In the genomic region with DNA sequence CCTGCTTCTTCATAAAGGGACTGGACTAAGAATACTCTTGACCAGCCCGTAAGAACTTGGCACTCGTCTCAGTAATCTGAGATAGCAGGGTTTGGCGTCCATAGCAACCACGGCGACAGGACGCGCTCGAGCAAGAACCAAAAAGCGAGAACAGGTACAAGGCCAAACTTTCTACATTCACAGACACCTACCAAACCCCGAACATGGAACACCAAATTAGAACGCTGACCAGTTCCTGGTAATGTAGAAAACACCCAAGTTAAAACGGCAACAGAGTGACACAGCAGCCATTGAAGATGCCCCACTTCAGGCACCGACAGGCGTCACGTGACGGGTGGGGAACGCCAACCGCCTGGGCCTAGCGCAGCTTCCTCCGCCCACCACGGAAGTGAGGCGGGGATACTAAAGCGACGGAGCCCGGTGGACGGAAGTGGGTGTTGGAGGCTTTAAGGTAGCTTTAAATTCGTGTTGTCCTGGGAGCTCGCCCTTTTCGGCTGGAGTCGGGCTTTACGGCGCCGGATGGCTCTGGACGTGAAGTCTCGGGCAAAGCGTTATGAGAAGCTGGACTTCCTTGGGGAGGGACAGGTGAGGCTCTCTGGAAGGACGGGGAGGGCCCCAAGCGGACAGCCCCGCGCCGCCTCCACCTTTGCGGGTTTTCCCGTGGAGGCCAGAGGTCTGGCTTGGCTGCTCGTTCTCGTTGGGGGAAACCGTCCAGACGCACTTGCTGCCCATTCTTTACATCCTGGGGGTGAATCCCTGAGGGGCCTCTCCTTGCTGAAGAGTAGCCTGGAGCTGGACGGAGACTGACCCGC, we compare ENCODE assay signal across 8 cellular contexts. TPM values are rescaled to one million over a fixed set of nuclear protein-coding genes. Genes with fewer than 3 reads are reported as not detected.
DNase-seq lines count a peak whose midpoint lies in the region; ATAC-seq and TF ChIP-seq lines count a peak whose summit lies in the region.

A gene (plus strand): TSS at position 430 of the 812 bp plus-strand sequence. CDS start 90 bp downstream, at position 520.

- H3K9me3 Mint-ChIP-seq in chondrocyte (ENCODE audit: low read depth): no peaks in the 10 kb centered on the region

- peak; percentile 97 for ATAC-seq in HG03439 (IDR thresholded peaks at IDR 0.05; ENCODE audit: unreplicated experiment)

- peak; percentile 83 to 87 for DNase-seq in AML-193 (lab: John Stamatoyannopoulos, UW)
- DNase-seq in NCI-H510A treated with DMSO at 0.1 percent for 48 hours (lab: John Stamatoyannopoulos, UW): peak; percentile 59
- DNase-seq in activated CD4-positive, alpha-beta T cell treated with anti-CD3 and anti-CD28 coated beads for 24 hours (ENCODE audit: low read depth in 2 of 2): peak; percentile 84 to 85
- DNase-seq in chondrocyte (ENCODE audit: low spot score): peak; percentile 97
- peak; percentile 74 for DNase-seq in kidney epithelial cell (ENCODE audit: low read depth)
- peak; percentile 83 to 93 for DNase-seq in stimulated activated CD4-positive, alpha-beta T cell treated with anti-CD3 and anti-CD28 coated beads, Interleukin-15, amount 100 ng/mL, for 48 hours (ENCODE audit: low read depth in 2 of 2)

- H3K27ac Mint-ChIP-seq in chondrocyte (ENCODE audit: unreplicated experiment): peak within 1 kb of the TSS; percentile 97

- peak within 1 kb of the TSS; percentile 98 for H3K4me3 Mint-ChIP-seq in chondrocyte (ENCODE audit: unreplicated experiment)

- H3K27me3 Mint-ChIP-seq in chondrocyte (ENCODE audit: low read depth): no peaks in the 10 kb centered on the region

- peak within 1 kb of the TSS; percentile 91 for H3K4me3 ChIP-seq in kidney epithelial cell (ENCODE audit: low read depth, low read length)

- TF ChIP-seq CTCF in chondrocyte (IDR thresholded peaks at IDR 0.05) (peak; percentile 22), kidney epithelial cell (IDR thresholded peaks at IDR 0.05; ENCODE audit: insufficient read depth, low read length, poor library complexity, severe bottlenecking) (no peak)

- H3K27me3 ChIP-seq in kidney epithelial cell (ENCODE audit: control insufficient read depth, insufficient read depth, low read length): no peaks in the 10 kb centered on the region

- no peaks in the 10 kb centered on the region for H3K36me3 ChIP-seq in kidney epithelial cell (ENCODE audit: control insufficient read depth, insufficient read depth, low read length)

- TF ChIP-seq POLR2A in GM19193 (IDR thresholded peaks at IDR 0.05; ENCODE audit: extremely low read depth, insufficient read depth, insufficient read length): peak; percentile 82

- peaks cover 5% of the 10 kb centered on the region for H3K36me3 Mint-ChIP-seq in chondrocyte (ENCODE audit: low read depth)

- peaks cover 47% of the 10 kb centered on the region for H3K4me1 Mint-ChIP-seq in chondrocyte (ENCODE audit: low read depth)

RNA-seq across cellular contexts. Expression of the gene that starts here (rescaled TPM):
- total RNA-seq in chondrocyte (32.0 to 42.9 TPM (median 40.0 TPM) in 3 replicates), kidney epithelial cell (50.3 and 52.8 TPM in 2 replicates)

Comparison
In these comparisons a context has a peak if more than half of its experiments do, and no peak if none do; other contexts are left out.
1. Peak in every context shown above with its lines: DNase-seq, ATAC-seq and H3K4me3 ChIP-seq.